In genomic region chr10:86758231-86759072, GRCh38 we compare ENCODE assay signal across 7 cellular contexts. TPM values are rescaled to one million over a fixed set of nuclear protein-coding genes. Genes with fewer than 3 reads are reported as not detected.
A peak's percentile ranks its signal among the peaks of the same experiment; 100 is the strongest.
DNase-seq lines count a peak whose midpoint lies in the region; ATAC-seq, FAIRE-seq and TF ChIP-seq lines count a peak whose summit lies in the region.

No MANE protein-coding gene starts in this region.

- peak; percentile 87 for FAIRE-seq in H54 (lab: Jason Lieb, UNC)

- peaks cover 25% of the 10 kb centered on the region for H3K36me3 ChIP-seq in SJSA1

- peaks cover 21% of the 10 kb centered on the region for H3K4me1 ChIP-seq in SJSA1 (replicated peaks)

- TF ChIP-seq POLR2A in H54 (IDR thresholded peaks at IDR 0.05; ENCODE audit: low read depth, low read length), result no peak

- TF ChIP-seq CTCF in fibroblast of the aortic adventitia (IDR thresholded peaks at IDR 0.05; ENCODE audit: insufficient read depth, low read length), result no peak

- no peaks in the 10 kb centered on the region for H3K27me3 ChIP-seq in SJSA1 (replicated peaks)

- H3K4me3 ChIP-seq in SJSA1 (peak overlapping the region; percentile 98), fibroblast of the aortic adventitia (ENCODE audit: low read depth, low read length) (peak overlapping the region; percentile 76), skeletal muscle cell (ENCODE audit: low read depth, low read length) (peak overlapping the region; percentile 89)

- no peak for ATAC-seq in HG03571 (IDR thresholded peaks at IDR 0.05; ENCODE audit: unreplicated experiment)

- H3K27ac ChIP-seq in SJSA1, result peak overlapping the region; percentile 72

- no peaks in the 10 kb centered on the region for H3K9me3 ChIP-seq in SJSA1 (replicated peaks)

- no peak for DNase-seq in H54 (ENCODE audit: insufficient read length, low spot score)
- peak in 1 of 2 experiments; percentile 27 for DNase-seq in SJSA1 (ENCODE audit: low read depth in 1 of 2, low spot score in 2 of 2)
- DNase-seq in fibroblast of the aortic adventitia (ENCODE audit: low read depth), result peak; percentile 38
- DNase-seq in skeletal muscle cell (ENCODE audit: low read depth), result no peak
- DNase-seq in SHP77 treated with DMSO at 0.1 percent for 48 hours (lab: John Stamatoyannopoulos, UW), result no peak
- no peak for DNase-seq in NK-92 (lab: John Stamatoyannopoulos, UW; ENCODE audit: unreplicated experiment)

RNA-seq across cellular contexts. Expression of gene BMPR1A, which starts 2.0 kb away (rescaled TPM):
- total RNA-seq in SJSA1 (2014; rRNA removed; shearing (Covaris generic)), result 35.3 and 53.4 TPM in 2 replicates
- 57.8 and 74.7 TPM in 2 replicates for total RNA-seq in fibroblast of the aortic adventitia (ENCODE audit: low replicate concordance)
